ENCODE assay signal across 12 cellular contexts in genomic region chr5:143102414-143102813, GRCh38.
DNase-seq lines count a peak whose midpoint lies in the region; ATAC-seq and TF ChIP-seq lines count a peak whose summit lies in the region.
"Had no signal": no experiment of that assay in that cellular context is flagged by ENCODE, and none has a peak within 500 bp of the region (broad histone marks: within the 10 kb centered on the region; RNA-seq: fewer than 3 reads in every experiment).

No MANE protein-coding gene starts in this region.

- peak overlapping the region; percentile 9 for H3K4me2 ChIP-seq in GM23248 (ENCODE audit: unreplicated experiment)
- H3K4me2 ChIP-seq: neural progenitor cell had no signal

- POLR2A ChIA-PET in CD8-positive, alpha-beta T cell (lab: Charles Lee): no interaction called here

- ATAC-seq in omental fat pad (ENCODE audit: low FRiP score) (no peak), HG03342 (IDR thresholded peaks at IDR 0.05; ENCODE audit: unreplicated experiment) (no peak), HG03175 (IDR thresholded peaks at IDR 0.05; ENCODE audit: unreplicated experiment) (no peak)
- ATAC-seq in CD8-positive, alpha-beta T cell: no peak

- CTCF ChIA-PET in CD8-positive, alpha-beta T cell (lab: Charles Lee): no interaction called here

- in situ Hi-C loops in GM23248 (cut with MboI): no loop called here

- H3K9me2 ChIP-seq in GM23248 (ENCODE audit: insufficient read depth): no peaks in the 10 kb centered on the region

- H3K36me3 Mint-ChIP-seq in endothelial cell (ENCODE audit: low read depth, unreplicated experiment): peaks cover 9% of the 10 kb centered on the region
- H3K36me3 Mint-ChIP-seq in CD8-positive, alpha-beta T cell: peaks cover 45% of the 10 kb centered on the region
- H3K36me3 Mint-ChIP-seq: neural progenitor cell had no signal

- DNase-seq in AG08395 (ENCODE audit: low spot score) (peak; percentile 21), GM23248 (peak; percentile 44), endothelial cell (ENCODE audit: low spot score) (no peak), omental fat pad (ENCODE audit: low spot score) (no peak)
- no peak for DNase-seq in CD8-positive, alpha-beta T cell
- DNase-seq: AML-193, DMS53, NCI-H2171 treated with DMSO at 0.1 percent for 48 hours had no signal

- peak overlapping the region; percentile 38; the same call in 1 of the 2 replicates for H3K9ac ChIP-seq in GM23248
- H3K9ac ChIP-seq: neural progenitor cell had no signal

- intact Hi-C loops in CD8-positive, alpha-beta T cell (cut with DNase I, micrococcal nuclease): no loop called here

- H3K27ac ChIP-seq in GM23248 (0 out of 2 replicates have a peak overlapping the region, but pooled peaks have one; percentile 14), muscle layer of duodenum (ENCODE audit: low read length) (peak overlapping the region; percentile 28)
- H3K27ac ChIP-seq in CD8-positive, alpha-beta T cell (ENCODE audit: low read depth, low read length): no peak overlapping the region
- H3K27ac ChIP-seq: neural progenitor cell had no signal

- peak overlapping the region; percentile 65 for H3K27ac Mint-ChIP-seq in endothelial cell (ENCODE audit: unreplicated experiment)
- H3K27ac Mint-ChIP-seq in CD8-positive, alpha-beta T cell: no peak overlapping the region

- 34% methylated on average over 6 of the region's 6 CpGs for WGBS in GM23248 (ENCODE audit: low coverage in 1 of 2, low lambda C conversion rate in 2 of 2, missing lambda C conversion rate in 2 of 2), 2 experiments

- H3K36me3 ChIP-seq in GM23248 (ENCODE audit: low read depth) (no peaks in the 10 kb centered on the region), muscle layer of duodenum (ENCODE audit: control insufficient read depth in 1 of 2, insufficient read depth in 2 of 2, low read length in 2 of 2) (no peaks in the 10 kb centered on the region)
- H3K36me3 ChIP-seq in CD8-positive, alpha-beta T cell (ENCODE audit: insufficient read depth, low read length): no peaks in the 10 kb centered on the region
- H3K36me3 ChIP-seq: neural progenitor cell had no signal

- H3K9me3 Mint-ChIP-seq in endothelial cell (ENCODE audit: unreplicated experiment): no peaks in the 10 kb centered on the region
- H3K9me3 Mint-ChIP-seq in CD8-positive, alpha-beta T cell: no peaks in the 10 kb centered on the region
- H3K9me3 Mint-ChIP-seq: neural progenitor cell had no signal

- H3K4me3 ChIP-seq in GM23248 (no peak overlapping the region), muscle layer of duodenum (ENCODE audit: low read depth in 1 of 2, low read length in 2 of 2) (no peak overlapping the region)
- no peak overlapping the region for H3K4me3 ChIP-seq in CD8-positive, alpha-beta T cell (ENCODE audit: low read depth, low read length)
- H3K4me3 ChIP-seq: neural progenitor cell had no signal

- peaks cover 8% of the 10 kb centered on the region; the same call in 1 of the 2 replicates for H3K4me1 ChIP-seq in GM23248 (ENCODE audit: insufficient read depth)
- H3K4me1 ChIP-seq in muscle layer of duodenum (ENCODE audit: control insufficient read depth in 1 of 2, insufficient read depth in 2 of 2, low read length in 2 of 2): peaks cover 0 to 3% of the 10 kb centered on the region in 2 donors
- no peaks in the 10 kb centered on the region for H3K4me1 ChIP-seq in CD8-positive, alpha-beta T cell (ENCODE audit: insufficient read depth, low read length)

- no peak overlapping the region for H3K4me3 Mint-ChIP-seq in endothelial cell (ENCODE audit: unreplicated experiment)
- no peak overlapping the region for H3K4me3 Mint-ChIP-seq in CD8-positive, alpha-beta T cell
- H3K4me3 Mint-ChIP-seq: neural progenitor cell had no signal

- H3K4me1 Mint-ChIP-seq in endothelial cell (ENCODE audit: unreplicated experiment): peaks cover 31% of the 10 kb centered on the region
- peaks cover 20% of the 10 kb centered on the region for H3K4me1 Mint-ChIP-seq in CD8-positive, alpha-beta T cell (ENCODE audit: low read depth)

- H3K27me3 ChIP-seq in GM23248 (replicated peaks; ENCODE audit: insufficient read depth) (no peaks in the 10 kb centered on the region), muscle layer of duodenum (ENCODE audit: low read depth, low read length) (no peaks in the 10 kb centered on the region)
- H3K27me3 ChIP-seq in CD8-positive, alpha-beta T cell (ENCODE audit: insufficient read depth, low read length): no peaks in the 10 kb centered on the region
- H3K27me3 ChIP-seq: neural progenitor cell had no signal

- 0 out of 2 replicates have a peak, but pooled peaks cover 7% of the 10 kb centered on the region for H3F3A ChIP-seq in GM23248 (ENCODE audit: insufficient read depth)

- no peaks in the 10 kb centered on the region for H3K79me2 ChIP-seq in GM23248 (ENCODE audit: insufficient read depth)

- H3K9me3 ChIP-seq in GM23248 (ENCODE audit: low read depth) (no peaks in the 10 kb centered on the region), muscle layer of duodenum (ENCODE audit: control insufficient read depth in 1 of 2, low read length in 2 of 2) (no peaks in the 10 kb centered on the region)
- no peaks in the 10 kb centered on the region for H3K9me3 ChIP-seq in CD8-positive, alpha-beta T cell (ENCODE audit: low read length)

- TF ChIP-seq CTCF in endothelial cell (IDR thresholded peaks at IDR 0.05; ENCODE audit: unreplicated experiment) (no peak), omental fat pad (IDR thresholded peaks at IDR 0.05) (no peak)
- TF ChIP-seq CTCF in CD8-positive, alpha-beta T cell (IDR thresholded peaks at IDR 0.05): no peak

- no peaks in the 10 kb centered on the region for H4K20me1 ChIP-seq in GM23248 (ENCODE audit: insufficient read depth)

- peaks cover 7% of the 10 kb centered on the region for H3K27me3 Mint-ChIP-seq in endothelial cell (ENCODE audit: unreplicated experiment)
- H3K27me3 Mint-ChIP-seq in CD8-positive, alpha-beta T cell (ENCODE audit: low read depth): no peaks in the 10 kb centered on the region

- H2AFZ ChIP-seq in GM23248: peak overlapping the region; percentile 71
- H2AFZ ChIP-seq: neural progenitor cell had no signal

Comparison
In these comparisons a context has a peak if more than half of its experiments do, and no peak if none do; other contexts are left out.
1. DNase-seq: peak in AG08395 (single experiment) and GM23248 (single experiment); none in endothelial cell (single experiment), omental fat pad (single experiment) and CD8-positive, alpha-beta T cell (0 of 7).